ENCODE assay signal across 8 cellular contexts in genomic region chr1:230066466-230067404, GRCh38. TPM values are rescaled to one million over a fixed set of nuclear protein-coding genes. Genes with fewer than 3 reads are reported as not detected.
DNase-seq lines count a peak whose midpoint lies in the region; ATAC-seq, FAIRE-seq and TF ChIP-seq lines count a peak whose summit lies in the region.

Gene GALNT2 (plus strand): TSS chr1:230067238. CDS start chr1:230067281, 43 bp downstream.

- H3K4me1 ChIP-seq in pancreas (peaks cover 13 to 25% (median 13%) of the 10 kb centered on the region in 3 donors), thymus (ENCODE audit: control insufficient read depth, insufficient read depth, low read length) (peaks cover 15% of the 10 kb centered on the region)

- peak within 1 kb of the TSS; percentile 90 for H3K27ac Mint-ChIP-seq in activated naive CD8-positive, alpha-beta T cell treated with anti-CD3 and anti-CD28 coated beads, Interleukin-2, amount 10 ng/mL, durations not matched to agents 7 days and 5 days

- H3K36me3 ChIP-seq in pancreas (no peaks in the 10 kb centered on the region), thymus (ENCODE audit: control insufficient read depth, insufficient read depth) (no peaks in the 10 kb centered on the region)

- FAIRE-seq in GM12891 (lab: Jason Lieb, UNC), result peak; percentile 95
- no peak for FAIRE-seq in pancreas (lab: Jason Lieb, UNC)

- 0% methylated on average over 39 to 104 of the region's 104 CpGs for WGBS in pancreas, 2 donors
- under 1% methylated on average over 103 of the region's 104 CpGs for WGBS in thymus

- no peak for TF ChIP-seq CTCF in pancreas (IDR thresholded peaks at IDR 0.05)

- peaks cover 5% of the 10 kb centered on the region for H3K36me3 Mint-ChIP-seq in activated naive CD8-positive, alpha-beta T cell treated with anti-CD3 and anti-CD28 coated beads, Interleukin-2, amount 10 ng/mL, durations not matched to agents 7 days and 5 days

- H3K4me3 Mint-ChIP-seq in activated naive CD8-positive, alpha-beta T cell treated with anti-CD3 and anti-CD28 coated beads, Interleukin-2, amount 10 ng/mL, durations not matched to agents 7 days and 5 days, result peak within 1 kb of the TSS; percentile 92

- intact Hi-C loops in Right ventricle myocardium inferior (cut with DNase I), result loop anchor here (1.0 to 5.0 kb wide), 5 partner anchors 111 to 404 kb away; no protein-coding TSS in a partner anchor
- intact Hi-C loops in pancreas (cut with DNase I), result no loop called here

- DNase-seq in GM12891 (ENCODE audit: insufficient read length, low spot score), result peak; percentile 95
- peak; percentile 86 to 94 (median 91) for DNase-seq in NCI-H1417 (lab: John Stamatoyannopoulos, UW)
- DNase-seq in SW 1271 (lab: John Stamatoyannopoulos, UW), result peak; percentile 14 to 53
- DNase-seq in activated naive CD8-positive, alpha-beta T cell treated with anti-CD3 and anti-CD28 coated beads, Interleukin-2, amount 10 ng/mL, durations not matched to agents 7 days and 5 days, result peak; percentile 94
- peak; percentile 94 for DNase-seq in Right ventricle myocardium inferior (ENCODE audit: missing footprints)
- DNase-seq in pancreas, result peak; percentile 92 to 96 (median 94)

- peaks cover 7% of the 10 kb centered on the region for H3K9me3 Mint-ChIP-seq in activated naive CD8-positive, alpha-beta T cell treated with anti-CD3 and anti-CD28 coated beads, Interleukin-2, amount 10 ng/mL, durations not matched to agents 7 days and 5 days

- H3K9me3 ChIP-seq in pancreas (no peaks in the 10 kb centered on the region), thymus (ENCODE audit: control insufficient read depth) (no peaks in the 10 kb centered on the region)

- no peaks in the 10 kb centered on the region for H3K27me3 ChIP-seq in pancreas
- H3K27me3 ChIP-seq in thymus (ENCODE audit: control insufficient read depth, insufficient read depth), result no peaks in the 10 kb centered on the region

- POLR2A ChIA-PET in activated naive CD8-positive, alpha-beta T cell treated with anti-CD3 and anti-CD28 coated beads, Interleukin-2, amount 10 ng/mL, durations not matched to agents 7 days and 5 days (lab: Charles Lee), result interaction anchor here (0.6 to 1.5 kb wide), 3 partner anchors 43 to 440 kb away, joined by 3 to 6 read pairs (median 4); partner anchors contain the start of genes TAF5L and URB2

- peaks cover 25% of the 10 kb centered on the region for H3K4me1 Mint-ChIP-seq in activated naive CD8-positive, alpha-beta T cell treated with anti-CD3 and anti-CD28 coated beads, Interleukin-2, amount 10 ng/mL, durations not matched to agents 7 days and 5 days

- TF ChIP-seq POLR2A in GM12891 (IDR thresholded peaks at IDR 0.05; ENCODE audit: low read depth, low read length), result 0 out of 2 replicates have a peak, but pooled peaks have one; percentile 50

- H3K27me3 Mint-ChIP-seq in activated naive CD8-positive, alpha-beta T cell treated with anti-CD3 and anti-CD28 coated beads, Interleukin-2, amount 10 ng/mL, durations not matched to agents 7 days and 5 days, result peaks cover 4% of the 10 kb centered on the region

- peak within 1 kb of the TSS; percentile 65 to 96 (median 86) for H3K4me3 ChIP-seq in pancreas
- peak within 1 kb of the TSS; percentile 88 for H3K4me3 ChIP-seq in thymus (ENCODE audit: low read length)

- ATAC-seq in HG02759 (IDR thresholded peaks at IDR 0.05; ENCODE audit: unreplicated experiment) (peak; percentile 91), Right ventricle myocardium inferior (peak; percentile 98), pancreas (peak; percentile 80 to 89 (median 87))
- peak; percentile 86 for ATAC-seq in activated naive CD8-positive, alpha-beta T cell treated with anti-CD3 and anti-CD28 coated beads, Interleukin-2, amount 10 ng/mL, durations not matched to agents 7 days and 5 days (ENCODE audit: low read depth)

- peak within 1 kb of the TSS; percentile 70 to 90 (median 84) for H3K27ac ChIP-seq in pancreas
- peak within 1 kb of the TSS; percentile 85 for H3K27ac ChIP-seq in thymus (ENCODE audit: low read depth)

TF ChIP-seq in GM12891, 5 proteins besides CTCF, POLR2A, EP300 and RAD21:
- peak; percentile 58 for TF ChIP-seq POLR2AphosphoS5 (IDR thresholded peaks at IDR 0.05; ENCODE audit: low read depth, low read length)
- TF ChIP-seq TAF1 (IDR thresholded peaks at IDR 0.05; ENCODE audit: low read depth, low read length), result peak; percentile 62
- no peak for TF ChIP-seq POU2F2 (IDR thresholded peaks at IDR 0.05; ENCODE audit: low read depth, low read length)
TF ChIP-seq in GM12891: peak in this region for 2.

RNA-seq across cellular contexts. Expression of gene GALNT2, which starts in this region (rescaled TPM):
- 18.6 TPM for polyA plus RNA-seq in GM12891 (2012; ENCODE audit: low read depth, missing spikeins)
- 10 to 100 TPM; 25.3 to 29.0 TPM for total RNA-seq in activated naive CD8-positive, alpha-beta T cell treated with anti-CD3 and anti-CD28 coated beads, Interleukin-2, amount 10 ng/mL, durations not matched to agents 7 days and 5 days
- total RNA-seq in Right ventricle myocardium inferior (29.2 TPM), pancreas (100 to 1,000 TPM in 1 of 6 donors, 10 to 100 TPM in 5; 50.7 to 118 (median 71.3) TPM)
- polyA plus RNA-seq in pancreas (10 to 100 TPM; 18.3 to 24.2 TPM), thymus (33.9 TPM)

Comparison
In these comparisons a context has a peak if more than half of its experiments do, and no peak if none do; other contexts are left out.
1. Peak in every context shown above with its lines: DNase-seq, ATAC-seq, H3K4me3 ChIP-seq and H3K27ac ChIP-seq.
2. DNase-seq: peak in every context shown above with its lines; median percentile 95 in GM12891; 94 in activated naive CD8-positive, alpha-beta T cell treated with anti-CD3 and anti-CD28 coated beads, Interleukin-2, amount 10 ng/mL, durations not matched to agents 7 days and 5 days; 94 in Right ventricle myocardium inferior; 94 in pancreas; 91 in NCI-H1417; 34 in SW 1271.